In the genomic region with DNA sequence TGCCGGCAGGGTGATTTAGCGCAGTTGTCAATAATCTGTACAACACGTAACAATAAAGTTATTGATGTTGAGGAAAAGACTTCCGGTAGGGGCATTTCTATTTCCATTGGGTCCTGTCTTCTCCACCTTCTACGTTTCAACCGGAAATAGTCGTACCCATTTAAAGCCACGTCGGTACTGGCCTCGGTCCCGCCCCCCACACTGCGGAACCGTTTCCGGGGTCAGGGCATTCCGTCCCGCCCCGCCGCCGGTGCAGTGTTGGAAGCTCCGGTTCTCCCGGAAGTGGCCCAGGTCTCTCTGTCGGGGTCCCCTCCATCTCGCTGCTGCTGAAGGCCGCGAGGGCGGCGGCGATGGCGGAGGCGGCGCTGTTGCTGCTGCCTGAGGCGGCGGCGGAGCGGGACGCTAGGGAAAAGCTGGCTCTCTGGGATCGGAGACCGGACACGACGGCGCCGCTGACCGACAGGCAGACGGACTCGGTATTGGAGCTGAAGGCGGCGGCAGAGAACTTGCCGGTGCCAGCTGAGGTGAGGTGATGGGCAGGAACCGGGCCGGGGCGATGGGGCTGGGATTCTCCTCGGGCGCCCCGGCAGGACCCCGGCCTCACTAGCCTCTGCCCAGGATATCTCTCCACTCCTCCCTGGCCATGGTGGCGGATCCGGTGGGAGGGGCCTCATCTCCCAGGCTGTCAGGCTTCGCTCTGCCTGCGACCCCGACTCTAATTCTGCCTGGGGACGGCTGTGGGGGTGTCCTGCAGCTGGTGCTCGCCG, we compare ENCODE assay signal across 8 cellular contexts. TPM values are rescaled to one million over a fixed set of nuclear protein-coding genes. Genes with fewer than 3 reads are reported as not detected.
A peak's percentile ranks its signal among the peaks of the same experiment; 100 is the strongest.
DNase-seq lines count a peak whose midpoint lies in the region; ATAC-seq and TF ChIP-seq lines count a peak whose summit lies in the region.

Gene COG3, plus strand, starts transcription at position 253 of the 767 bp plus-strand sequence. Its CDS starts 98 bp downstream, at position 351.

- no peaks in the 10 kb centered on the region for H3K27me3 ChIP-seq in DOHH2 (ENCODE audit: control insufficient read depth, low read length)
- no peaks in the 10 kb centered on the region for H3K27me3 ChIP-seq in Karpas-422 (ENCODE audit: low read length)
- no peaks in the 10 kb centered on the region for H3K27me3 ChIP-seq in esophagus muscularis mucosa
- H3K27me3 ChIP-seq in muscle layer of duodenum (ENCODE audit: low read depth, low read length), result no peaks in the 10 kb centered on the region

- peaks cover 7% of the 10 kb centered on the region for H3K36me3 ChIP-seq in DOHH2 (ENCODE audit: control insufficient read depth, low read length)
- H3K36me3 ChIP-seq in Karpas-422 (ENCODE audit: insufficient read depth, low read length), result no peaks in the 10 kb centered on the region
- no peaks in the 10 kb centered on the region for H3K36me3 ChIP-seq in esophagus muscularis mucosa
- peaks cover 0 to 7% of the 10 kb centered on the region in 2 donors for H3K36me3 ChIP-seq in muscle layer of duodenum (ENCODE audit: control insufficient read depth in 1 of 2, insufficient read depth in 2 of 2, low read length in 2 of 2)

- H3K27ac ChIP-seq in DOHH2 (ENCODE audit: low read depth, low read length) (peak within 1 kb of the TSS; percentile 33), Karpas-422 (ENCODE audit: low read length) (peak within 1 kb of the TSS; percentile 57), esophagus muscularis mucosa (replicated peaks in 1 of 4) (peak within 1 kb of the TSS; percentile 86 to 96 (median 90)), muscle layer of duodenum (ENCODE audit: low read length) (peak within 1 kb of the TSS; percentile 87)

- H3K79me2 ChIP-seq in DOHH2 (ENCODE audit: control insufficient read depth, low read length) (peaks cover 56% of the 10 kb centered on the region), Karpas-422 (ENCODE audit: low read length) (peaks cover 61% of the 10 kb centered on the region)

- H3K4me3 ChIP-seq in DOHH2 (ENCODE audit: low read length) (peak within 1 kb of the TSS; percentile 98), Karpas-422 (ENCODE audit: low read length) (peak within 1 kb of the TSS; percentile 81), esophagus muscularis mucosa (peak within 1 kb of the TSS; percentile 70 to 89 (median 80)), muscle layer of duodenum (ENCODE audit: low read depth in 1 of 2, low read length in 2 of 2) (peak within 1 kb of the TSS; percentile 65 to 98)

- TF ChIP-seq CTCF in DOHH2 (IDR thresholded peaks at IDR 0.05; ENCODE audit: low read depth, low read length, poor library complexity, severe bottlenecking), result no peak
- peak in 1 of 3 experiments; percentile 44 for TF ChIP-seq CTCF in esophagus muscularis mucosa (IDR thresholded peaks at IDR 0.05)

- peak within 1 kb of the TSS; percentile 82 for H2AFZ ChIP-seq in Karpas-422 (ENCODE audit: low read length)

- TF ChIP-seq EP300 in esophagus muscularis mucosa (IDR thresholded peaks at IDR 0.05), result no peak

- peak; percentile 92 for ATAC-seq in GM21825 (IDR thresholded peaks at IDR 0.05; ENCODE audit: unreplicated experiment)

- H3F3A ChIP-seq in DOHH2 (ENCODE audit: control insufficient read depth, insufficient read depth), result 0 out of 2 replicates have a peak, but pooled peaks cover 3% of the 10 kb centered on the region

- intact Hi-C loops in esophagus muscularis mucosa (cut with DNase I), result loop anchor here (2.0 to 5.0 kb wide), 2 partner anchors 46 to 93 kb away; partner anchors contain the start of gene SLC25A30

- DNase-seq in Karpas-422, result peak; percentile 98
- peak; percentile 98 for DNase-seq in RKO (ENCODE audit: low spot score)
- peak; percentile 92 for DNase-seq in activated T-helper 1 cell treated with Interleukin-2 at 50 U/mL for 16 hours (ENCODE audit: low read depth)
- peak; percentile 98 for DNase-seq in esophagus muscularis mucosa (ENCODE audit: extremely low spot score)
- DNase-seq in stimulated activated CD8-positive, alpha-beta memory T cell treated with anti-CD3 and anti-CD28 coated beads, Interleukin-7, amount 100 ng/mL, for 4 hours (ENCODE audit: low read depth in 2 of 2), result peak; percentile 91 to 93

- H3K4me2 ChIP-seq in DOHH2 (ENCODE audit: low read length) (peak within 1 kb of the TSS; percentile 88), Karpas-422 (ENCODE audit: low read depth, low read length, poor library complexity, severe bottlenecking) (peak within 1 kb of the TSS; percentile 95)

- peak; percentile 62 for TF ChIP-seq POLR2A in esophagus muscularis mucosa (IDR thresholded peaks at IDR 0.05; ENCODE audit: low read depth)

- H4K20me1 ChIP-seq in DOHH2 (ENCODE audit: control insufficient read depth, insufficient read depth, low read depth, low read length) (no peaks in the 10 kb centered on the region), Karpas-422 (ENCODE audit: insufficient read depth, low read depth, low read length) (no peaks in the 10 kb centered on the region; the same call in 1 of the 2 replicates)

- peak within 1 kb of the TSS; percentile 93 for H3K9ac ChIP-seq in Karpas-422 (ENCODE audit: low read length)

- H3K9me2 ChIP-seq in DOHH2 (replicated peaks; ENCODE audit: control insufficient read depth, low read length) (no peaks in the 10 kb centered on the region), Karpas-422 (replicated peaks; ENCODE audit: insufficient read depth, low read length) (0 out of 2 replicates have a peak, but pooled peaks cover 2% of the 10 kb centered on the region)

- H3K9me3 ChIP-seq in DOHH2 (ENCODE audit: control insufficient read depth, insufficient read depth, low read length) (no peaks in the 10 kb centered on the region), Karpas-422 (ENCODE audit: low read length) (no peaks in the 10 kb centered on the region), esophagus muscularis mucosa (no peaks in the 10 kb centered on the region), muscle layer of duodenum (ENCODE audit: control insufficient read depth in 1 of 2, low read length in 2 of 2) (no peaks in the 10 kb centered on the region)

- H3K4me1 ChIP-seq in DOHH2 (ENCODE audit: control insufficient read depth, low read length) (peaks cover 19% of the 10 kb centered on the region), Karpas-422 (ENCODE audit: low read length) (peaks cover 45% of the 10 kb centered on the region), esophagus muscularis mucosa (peaks cover 22 to 44% (median 38%) of the 10 kb centered on the region in 4 donors), muscle layer of duodenum (ENCODE audit: control insufficient read depth in 1 of 2, insufficient read depth in 2 of 2, low read length in 2 of 2) (peaks cover 8 to 31% of the 10 kb centered on the region in 2 donors)

- WGBS in esophagus muscularis mucosa, result under 1% methylated on average over 43 of the region's 63 CpGs

RNA-seq across cellular contexts. Expression of gene COG3, which starts in this region (rescaled TPM):
- total RNA-seq in Karpas-422 (2014; rRNA removed; shearing (Covaris generic); ENCODE audit: low replicate concordance), result 23.3 and 27.3 TPM in 2 replicates
- total RNA-seq in esophagus muscularis mucosa, result 10 to 100 TPM; 17.7 to 28.2 (median 21.3) TPM

Comparison
In these comparisons a context has a peak if more than half of its experiments do, and no peak if none do; other contexts are left out.
1. Peak in every context shown above with its lines: DNase-seq, ATAC-seq, H3K4me3 ChIP-seq and H3K27ac ChIP-seq.
2. H3K27ac ChIP-seq: peak in every context shown above with its lines; median percentile 90 in esophagus muscularis mucosa; 87 in muscle layer of duodenum; 57 in Karpas-422; 33 in DOHH2.